ENCODE assay signal across 8 cellular contexts in genomic region chr12:118307069-118307954, GRCh38.
DNase-seq lines count a peak whose midpoint lies in the region; ATAC-seq, FAIRE-seq and TF ChIP-seq lines count a peak whose summit lies in the region.

No MANE protein-coding gene starts in this region.

- RAD21 ChIA-PET in GM12878 (lab: Charles Lee; ENCODE audit: unreplicated experiment), result interaction anchor here (0.9 to 3.9 kb wide), 16 partner anchors 9 to 246 kb away, joined by 3 to 48 read pairs (median 5); partner anchors contain the start of genes PEBP1, SUDS3, TAOK3 and WSB2

- H3K9me2 ChIP-seq in GM23338 (ENCODE audit: insufficient read depth) (no peaks in the 10 kb centered on the region), OCI-LY7 (ENCODE audit: insufficient read depth, low read length) (no peaks in the 10 kb centered on the region)

- peak; percentile 86 for FAIRE-seq in GM12878 (lab: Jason Lieb, UNC)

- H3K4me3 Mint-ChIP-seq in CD8-positive, alpha-beta T cell, result peak overlapping the region; percentile 13
- no peak overlapping the region for H3K4me3 Mint-ChIP-seq in GM23338

- no peaks in the 10 kb centered on the region for H3K27me3 ChIP-seq in CD8-positive, alpha-beta T cell (ENCODE audit: insufficient read depth, low read length)
- H3K27me3 ChIP-seq in GM23338 (ENCODE audit: insufficient read depth) (no peaks in the 10 kb centered on the region), GM12878 (replicated peaks in 1 of 2; ENCODE audit: control insufficient read depth in 2 of 2, insufficient read depth in 2 of 2, low read length in 1 of 2) (no peaks in the 10 kb centered on the region), tibial nerve (no peaks in the 10 kb centered on the region)

- H3K4me1 ChIP-seq in CD8-positive, alpha-beta T cell (ENCODE audit: insufficient read depth, low read length), result peaks cover under 1% of the 10 kb centered on the region
- peaks cover 15% of the 10 kb centered on the region for H3K4me1 ChIP-seq in GM23338 (ENCODE audit: insufficient read depth)
- peaks cover 18% of the 10 kb centered on the region for H3K4me1 ChIP-seq in OCI-LY7 (ENCODE audit: insufficient read depth, low read length, poor library complexity, severe bottlenecking)
- H3K4me1 ChIP-seq in GM12878 (ENCODE audit: control insufficient read depth, insufficient read depth, low read length), result peaks cover 38% of the 10 kb centered on the region
- peaks cover 0 to 22% (median 0%) of the 10 kb centered on the region in 4 donors for H3K4me1 ChIP-seq in tibial nerve

- no peaks in the 10 kb centered on the region for H3K36me3 ChIP-seq in CD8-positive, alpha-beta T cell (ENCODE audit: insufficient read depth, low read length)
- H3K36me3 ChIP-seq in GM23338 (ENCODE audit: insufficient read depth), result no peaks in the 10 kb centered on the region
- H3K36me3 ChIP-seq in OCI-LY7 (ENCODE audit: insufficient read depth, low read length), result no peaks in the 10 kb centered on the region
- no peaks in the 10 kb centered on the region for H3K36me3 ChIP-seq in GM12878 (ENCODE audit: control insufficient read depth in 2 of 2, insufficient read depth in 2 of 2, low read length in 1 of 2)
- H3K36me3 ChIP-seq in tibial nerve, result no peaks in the 10 kb centered on the region

- no peak for TF ChIP-seq CTCF in CD8-positive, alpha-beta T cell (IDR thresholded peaks at IDR 0.05)
- no peak for TF ChIP-seq CTCF in GM23338 (conservative IDR thresholded peaks at IDR 0.05; ENCODE audit: low read depth in 2 of 2)
- TF ChIP-seq CTCF in OCI-LY7 (conservative IDR thresholded peaks at IDR 0.05; ENCODE audit: low read length), result no peak
- TF ChIP-seq CTCF in GM12878 (IDR thresholded peaks at IDR 0.05 in 2 of 3, conservative IDR thresholded peaks at IDR 0.05 in 1 of 3; ENCODE audit: control insufficient read depth in 2 of 3, extremely low read depth in 1 of 3, insufficient read depth in 1 of 3, low read depth in 3 of 3, low read length in 3 of 3), result no peak
- no peak for TF ChIP-seq CTCF in tibial nerve (IDR thresholded peaks at IDR 0.05)

- H3K4me1 Mint-ChIP-seq in CD8-positive, alpha-beta T cell (ENCODE audit: low read depth), result peaks cover 47% of the 10 kb centered on the region
- peaks cover 11% of the 10 kb centered on the region for H3K4me1 Mint-ChIP-seq in GM23338

- H3K36me3 Mint-ChIP-seq in CD8-positive, alpha-beta T cell, result no peaks in the 10 kb centered on the region
- no peaks in the 10 kb centered on the region for H3K36me3 Mint-ChIP-seq in GM23338 (ENCODE audit: low read depth)

- TF ChIP-seq RAD21 in GM12878 (IDR thresholded peaks at IDR 0.05; ENCODE audit: insufficient read depth, low read depth, low read length), result no peak

- CTCF ChIA-PET in CD8-positive, alpha-beta T cell (lab: Charles Lee), result no interaction called here
- CTCF ChIA-PET in OCI-LY7 (lab: Charles Lee; ENCODE audit: unreplicated experiment), result no interaction called here
- CTCF ChIA-PET in GM12878 (lab: Yijun Ruan, JAX), result interaction anchor here (0.6 to 3.4 kb wide), 11 partner anchors 25 to 125 kb away, joined by 4 to 45 read pairs (median 5); partner anchors contain the start of gene SUDS3

- H3F3A ChIP-seq in GM23338 (replicated peaks; ENCODE audit: low read depth), result no peaks in the 10 kb centered on the region

- DNase-seq in CD8-positive, alpha-beta T cell, result no peak
- DNase-seq in GM23338 (ENCODE audit: low spot score), result no peak
- no peak for DNase-seq in OCI-LY7 (ENCODE audit: low spot score)
- DNase-seq in GM12878 (ENCODE audit: low read depth, low spot score), result peak; percentile 69
- peak; percentile 82 for DNase-seq in myocyte (ENCODE audit: low read depth)
- no peak for DNase-seq in DMS 273 (lab: John Stamatoyannopoulos, UW; ENCODE audit: unreplicated experiment)
- DNase-seq in tibial nerve (ENCODE audit: low spot score in 2 of 2), result no peak
- DNase-seq in NCI-H1436 treated with DMSO at 0.1 percent for 48 hours (lab: John Stamatoyannopoulos, UW), result no peak

- SMC1A ChIA-PET in GM12878 (lab: Charles Lee; ENCODE audit: uncharacterized antibody, unreplicated experiment), result interaction anchor here (0.6 to 3.5 kb wide), 25 partner anchors 20 to 192 kb away, joined by 3 to 23 read pairs (median 5); partner anchors contain the start of genes PEBP1, SUDS3 and TAOK3

- no peak overlapping the region for H3K4me3 ChIP-seq in CD8-positive, alpha-beta T cell (ENCODE audit: low read depth, low read length)
- H3K4me3 ChIP-seq in GM23338 (no peak overlapping the region), OCI-LY7 (ENCODE audit: low read depth, low read length, poor library complexity, severe bottlenecking) (no peak overlapping the region), GM12878 (peak overlapping the region; percentile 64), tibial nerve (peak overlapping the region in 1 of 4 donors; percentile 22)

- H3K27ac Mint-ChIP-seq in CD8-positive, alpha-beta T cell, result no peak overlapping the region
- no peak overlapping the region for H3K27ac Mint-ChIP-seq in GM23338

- H3K9ac ChIP-seq in GM12878 (ENCODE audit: control insufficient read depth, insufficient read depth, low read length), result peak overlapping the region; percentile 71

- H4K20me1 ChIP-seq in GM23338 (replicated peaks; ENCODE audit: insufficient read depth) (no peaks in the 10 kb centered on the region), OCI-LY7 (ENCODE audit: insufficient read depth, low read length) (no peaks in the 10 kb centered on the region), GM12878 (ENCODE audit: control insufficient read depth, insufficient read depth) (no peaks in the 10 kb centered on the region)

- no peak for TF ChIP-seq POLR2A in GM12878 (IDR thresholded peaks at IDR 0.05; ENCODE audit: low read depth, low read length)
- TF ChIP-seq POLR2A in tibial nerve (IDR thresholded peaks at IDR 0.05), result no peak

- H2AFZ ChIP-seq in GM23338 (no peak overlapping the region), OCI-LY7 (ENCODE audit: low read length) (no peak overlapping the region), GM12878 (ENCODE audit: control insufficient read depth, low read depth, low read length) (peak overlapping the region; percentile 42)

- intact Hi-C loops in CD8-positive, alpha-beta T cell (cut with DNase I, micrococcal nuclease), result loop anchor here in 1 of 2 experiments (5.0 kb wide), 1 partner anchor 50 kb away; no protein-coding TSS in a partner anchor
- intact Hi-C loops in OCI-LY7 (cut with micrococcal nuclease; ENCODE audit: unreplicated experiment), result no loop called here
- intact Hi-C loops in GM12878 (cut with micrococcal nuclease; ENCODE audit: unreplicated experiment), result loop anchor here (2.0 kb wide), 3 partner anchors 51 to 125 kb away; partner anchors contain the start of gene TAOK3

- 2% methylated on average over 8 of the region's 8 CpGs for WGBS in GM12878 (ENCODE audit: insufficient coverage, insufficient replicate concordance, low lambda C conversion rate, missing lambda C conversion rate)
- WGBS in tibial nerve, 2 donors, result 37 to 53% methylated on average over 8 of the region's 8 CpGs

- TF ChIP-seq EP300 in GM12878 (IDR thresholded peaks at IDR 0.05; ENCODE audit: borderline replicate concordance in 1 of 2, control insufficient read depth in 1 of 2, low read depth in 2 of 2, low read length in 2 of 2), result no peak; a peak in 1 of 4 replicates
- TF ChIP-seq EP300 in tibial nerve (IDR thresholded peaks at IDR 0.05), result no peak

- H3K27me3 Mint-ChIP-seq in CD8-positive, alpha-beta T cell (ENCODE audit: low read depth), result no peaks in the 10 kb centered on the region
- H3K27me3 Mint-ChIP-seq in GM23338 (ENCODE audit: insufficient read depth, low read depth, poor library complexity), result no peaks in the 10 kb centered on the region

- BruUV-seq in OCI-LY7 (replicated peaks; lab: Mats Ljungman, UMichigan) (no TSS peak), GM12878 (replicated peaks; lab: Mats Ljungman, UMichigan) (TSS peak; percentile 82)

- peak overlapping the region; percentile 36 for H3K4me2 ChIP-seq in GM23338
- H3K4me2 ChIP-seq in OCI-LY7 (ENCODE audit: low read length), result peak overlapping the region; percentile 11
- peak overlapping the region; percentile 95 for H3K4me2 ChIP-seq in GM12878 (ENCODE audit: control insufficient read depth, insufficient read depth)

- H3K79me2 ChIP-seq in GM23338 (replicated peaks; ENCODE audit: insufficient read depth), result no peaks in the 10 kb centered on the region
- peaks cover 21% of the 10 kb centered on the region; the same call in 1 of the 2 replicates for H3K79me2 ChIP-seq in OCI-LY7 (ENCODE audit: insufficient read depth, low read depth, low read length)
- peaks cover 57% of the 10 kb centered on the region for H3K79me2 ChIP-seq in GM12878 (ENCODE audit: control insufficient read depth, insufficient read depth, low read length)

- in situ Hi-C loops in GM12878 (cut with MboI), result no loop called here

- no peak overlapping the region for H3K27ac ChIP-seq in CD8-positive, alpha-beta T cell (ENCODE audit: low read depth, low read length)
- H3K27ac ChIP-seq in GM23338 (ENCODE audit: low read depth) (peak overlapping the region; percentile 16; the same call in 1 of the 2 replicates), OCI-LY7 (ENCODE audit: low read depth, low read length, poor library complexity, severe bottlenecking) (no peak overlapping the region), GM12878 (ENCODE audit: control insufficient read depth, insufficient read depth) (peak overlapping the region; percentile 98), tibial nerve (peak overlapping the region in 2 of 4 donors; percentile 50 to 55)

- H3K9me3 ChIP-seq in CD8-positive, alpha-beta T cell (ENCODE audit: low read length), result no peaks in the 10 kb centered on the region
- H3K9me3 ChIP-seq in OCI-LY7 (ENCODE audit: low read length), result no peaks in the 10 kb centered on the region
- H3K9me3 ChIP-seq in GM12878 (replicated peaks; ENCODE audit: control insufficient read depth, insufficient read depth, low read length), result no peaks in the 10 kb centered on the region
- no peaks in the 10 kb centered on the region for H3K9me3 ChIP-seq in tibial nerve

- no peaks in the 10 kb centered on the region for H3K9me3 Mint-ChIP-seq in CD8-positive, alpha-beta T cell
- H3K9me3 Mint-ChIP-seq in GM23338, result no peaks in the 10 kb centered on the region; the same call in 2 of the 3 replicates

- POLR2A ChIA-PET in CD8-positive, alpha-beta T cell (lab: Charles Lee), result interaction anchor here (0.6 kb wide), 1 partner anchor 38 kb away, joined by 3 read pairs; no protein-coding TSS in a partner anchor
- POLR2A ChIA-PET in OCI-LY7 (lab: Charles Lee), result interaction anchor here (0.6 to 0.8 kb wide), 6 partner anchors 11 to 1654 kb away, joined by 3 to 11 read pairs (median 4); no protein-coding TSS in a partner anchor
- POLR2A ChIA-PET in GM12878 (lab: Charles Lee), result interaction anchor here (0.6 to 4.7 kb wide), 16 partner anchors 9 to 140 kb away, joined by 3 to 28 read pairs (median 4); partner anchors contain the start of genes SUDS3 and TAOK3

- ATAC-seq in CD8-positive, alpha-beta T cell, result peak; percentile 20
- ATAC-seq in GM23338, result no peak
- peak; percentile 78 for ATAC-seq in GM12878

TF ChIP-seq in GM23338, 12 proteins besides CTCF, POLR2A, EP300 and RAD21 (continues in another document):
- TF ChIP-seq JUNB (IDR thresholded peaks at IDR 0.05; ENCODE audit: unreplicated experiment), result no peak

Comparison
In these comparisons a context has a peak if more than half of its experiments do, and no peak if none do; other contexts are left out.
1. DNase-seq: peak in GM12878 (single experiment) and myocyte (single experiment); none in CD8-positive, alpha-beta T cell (0 of 7), GM23338 (single experiment), OCI-LY7 (single experiment), DMS 273 (single experiment), tibial nerve (0 of 2) and NCI-H1436 treated with DMSO at 0.1 percent for 48 hours (single experiment).
2. H3K27ac ChIP-seq: peak in GM23338 (single experiment) and GM12878 (single experiment); none in CD8-positive, alpha-beta T cell (single experiment) and OCI-LY7 (single experiment).
3. H3K4me2 ChIP-seq: peak in every context shown above with its lines; median percentile 95 in GM12878; 36 in GM23338; 11 in OCI-LY7.